In genomic region chr20:59705651-59706101, GRCh38 we compare ENCODE assay signal across 23 cellular contexts.
A peak's percentile ranks its signal among the peaks of the same experiment; 100 is the strongest.
DNase-seq lines count a peak whose midpoint lies in the region; ATAC-seq, FAIRE-seq and TF ChIP-seq lines count a peak whose summit lies in the region.
"Had no signal": no experiment of that assay in that cellular context is flagged by ENCODE, and none has a peak within 500 bp of the region (broad histone marks: within the 10 kb centered on the region; RNA-seq: fewer than 3 reads in every experiment).

No MANE protein-coding gene starts in this region.

- DNase-seq in Right ventricle myocardium inferior (ENCODE audit: missing footprints): no peak
- no peak for DNase-seq in left cardiac atrium
- peak; percentile 3 for DNase-seq in NAMALWA (ENCODE audit: low spot score)
- DNase-seq in endodermal cell: peak; percentile 70
- peak; percentile 21 for DNase-seq in small intestine
- no peak for DNase-seq in NCI-H82 (lab: John Stamatoyannopoulos, UW)
- DNase-seq: CD4-positive, alpha-beta memory T cell; DMS53; EL; HCEC 1CT; NCI-H1092; NCI-H1436 treated with DMSO at 0.1 percent for 48 hours; NCI-H2029 treated with DMSO at 0.1 percent for 48 hours; NCI-H446 treated with DMSO at 0.1 percent for 48 hours; NCI-H69; SHP77 had no signal

- H3K27ac Mint-ChIP-seq in endodermal cell: no peak overlapping the region
- H3K27ac Mint-ChIP-seq: B cell; CD4-positive, alpha-beta memory T cell had no signal

- H3K9me3 Mint-ChIP-seq in endodermal cell: no peaks in the 10 kb centered on the region

- no peaks in the 10 kb centered on the region for H3K36me3 Mint-ChIP-seq in endodermal cell (ENCODE audit: low read depth)
- H3K36me3 Mint-ChIP-seq: CD4-positive, alpha-beta memory T cell had no signal

- H3K9me3 ChIP-seq in endodermal cell (ENCODE audit: control insufficient read depth, low read length) (peaks cover 39% of the 10 kb centered on the region), small intestine (ENCODE audit: control insufficient read depth, low read depth) (no peaks in the 10 kb centered on the region)

- no peak overlapping the region for H3K9ac ChIP-seq in endodermal cell (ENCODE audit: extremely low read depth, low read length, poor library complexity, severe bottlenecking)
- H3K9ac ChIP-seq: KMS-11 had no signal

- H3K27me3 ChIP-seq in endodermal cell (ENCODE audit: control insufficient read depth, insufficient read depth, low read length, poor library complexity, severe bottlenecking): no peaks in the 10 kb centered on the region
- H3K27me3 ChIP-seq in small intestine (ENCODE audit: control insufficient read depth in 2 of 2, insufficient read depth in 2 of 2, low read length in 2 of 2): no peaks in the 10 kb centered on the region

- intact Hi-C loops in Right ventricle myocardium inferior (cut with DNase I) (no loop called here), left cardiac atrium (cut with DNase I) (no loop called here)

- H3K27me3 Mint-ChIP-seq in endodermal cell (ENCODE audit: insufficient read depth): peaks cover 16% of the 10 kb centered on the region

- no peak overlapping the region for H3K4me3 ChIP-seq in endodermal cell (ENCODE audit: low read length)
- no peak overlapping the region for H3K4me3 ChIP-seq in small intestine (ENCODE audit: low read depth in 1 of 2, low read length in 2 of 2)
- H3K4me3 ChIP-seq: SK-N-MC had no signal

- H3K4me1 ChIP-seq in endodermal cell (ENCODE audit: control insufficient read depth, insufficient read depth, low read length) (no peaks in the 10 kb centered on the region), small intestine (ENCODE audit: control insufficient read depth in 2 of 2, insufficient read depth in 1 of 2, low read depth in 1 of 2, low read length in 1 of 2) (no peaks in the 10 kb centered on the region)

- FAIRE-seq in small intestine (lab: Jason Lieb, UNC): no peak
- FAIRE-seq: RCC 7860 had no signal

- no peak overlapping the region for H3K4me3 Mint-ChIP-seq in endodermal cell
- H3K4me3 Mint-ChIP-seq: B cell; CD4-positive, alpha-beta memory T cell had no signal

- H3K27ac ChIP-seq in endodermal cell (ENCODE audit: low read depth, low read length) (no peak overlapping the region), small intestine (ENCODE audit: low read depth in 1 of 2, low read length in 1 of 2) (no peak overlapping the region)
- H3K27ac ChIP-seq: 22Rv1, KMS-11, SK-N-MC had no signal

- TF ChIP-seq CTCF in endodermal cell (conservative IDR thresholded peaks at IDR 0.05): peak; percentile 70

- ATAC-seq in Right ventricle myocardium inferior: peak; percentile 29
- no peak for ATAC-seq in left cardiac atrium
- ATAC-seq in GM21723 (IDR thresholded peaks at IDR 0.05; ENCODE audit: unreplicated experiment): no peak
- ATAC-seq in HG02884 (IDR thresholded peaks at IDR 0.05; ENCODE audit: unreplicated experiment): no peak

- H3K4me1 Mint-ChIP-seq in endodermal cell: no peaks in the 10 kb centered on the region
- H3K4me1 Mint-ChIP-seq: B cell; CD4-positive, alpha-beta memory T cell had no signal

- WGBS in endodermal cell (ENCODE audit: insufficient coverage in 1 of 2, insufficient read length in 1 of 2), 2 experiments: 64% methylated on average over 2 of the region's 2 CpGs; no CpG with 5 or more reads in 1 of the 2 experiments
- 5 to 19% (median 14%) methylated on average over 2 of the region's 2 CpGs for WGBS in small intestine, 3 donors

- H3K36me3 ChIP-seq in endodermal cell (ENCODE audit: control insufficient read depth, insufficient read depth, low read length) (no peaks in the 10 kb centered on the region), small intestine (ENCODE audit: control insufficient read depth in 2 of 2, insufficient read depth in 2 of 2, low read length in 2 of 2) (no peaks in the 10 kb centered on the region)

Comparison
In these comparisons a context has a peak if more than half of its experiments do, and no peak if none do; other contexts are left out.
1. DNase-seq: peak in NAMALWA (single experiment), endodermal cell (single experiment) and small intestine (single experiment); none in Right ventricle myocardium inferior (single experiment), left cardiac atrium (single experiment) and NCI-H82 (single experiment).